20 cellular contexts compared by ENCODE assay signal in the genomic region with DNA sequence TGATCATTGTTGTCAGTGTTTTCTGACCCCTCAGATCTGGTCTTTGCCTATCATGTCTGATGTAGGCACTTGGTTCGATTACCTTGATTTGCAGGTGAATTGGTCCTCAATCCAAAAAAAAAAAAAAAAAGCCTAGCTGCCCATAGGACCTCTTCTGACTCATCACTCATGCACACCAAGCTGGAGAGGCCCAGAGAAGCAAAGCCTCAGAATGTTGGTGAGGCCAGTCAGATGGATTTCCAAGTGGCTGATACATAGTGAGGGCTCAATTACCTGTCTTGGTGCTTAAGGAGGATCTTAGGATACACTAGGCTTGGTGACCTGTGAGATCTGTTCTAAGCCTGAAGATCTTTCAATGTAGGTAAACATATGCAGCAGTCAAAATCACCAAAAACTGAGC.
DNase-seq lines count a peak whose midpoint lies in the region; ATAC-seq and TF ChIP-seq lines count a peak whose summit lies in the region.
"Had no signal": no experiment of that assay in that cellular context is flagged by ENCODE, and none has a peak within 500 bp of the region (broad histone marks: within the 10 kb centered on the region; RNA-seq: fewer than 3 reads in every experiment).

No MANE protein-coding gene starts in this region.

- no peaks in the 10 kb centered on the region for H3K4me1 Mint-ChIP-seq in memory B cell
- H3K4me1 Mint-ChIP-seq in osteocyte (ENCODE audit: unreplicated experiment) = peaks cover 9% of the 10 kb centered on the region
- H3K4me1 Mint-ChIP-seq: activated naive CD4-positive, alpha-beta T cell treated with anti-CD3 and anti-CD28 coated beads, Interleukin-2, amount 10 ng/mL, durations not matched to agents 7 days and 5 days; IgD-negative memory B cell had no signal

- H3K79me2 ChIP-seq in PC-9 (ENCODE audit: low read depth) = 0 out of 2 replicates have a peak, but pooled peaks cover 15% of the 10 kb centered on the region

- TF ChIP-seq CTCF in AG04450 (IDR thresholded peaks at IDR 0.05; ENCODE audit: low read depth, low read length) = no peak
- no peak for TF ChIP-seq CTCF in PC-9 (conservative IDR thresholded peaks at IDR 0.05)
- no peak for TF ChIP-seq CTCF in dorsolateral prefrontal cortex (IDR thresholded peaks at IDR 0.05 in 54 of 56, conservative IDR thresholded peaks at IDR 0.05 in 2 of 56; ENCODE audit: low read depth in 1 of 56, partially characterized antibody in 56 of 56)
- TF ChIP-seq CTCF in osteocyte (IDR thresholded peaks at IDR 0.05) = no peak

- POLR2A ChIA-PET in AG04450 (lab: Yijun Ruan, JAX) (no interaction called here), PC-9 (lab: Charles Lee; ENCODE audit: unreplicated experiment) (interaction anchor here (0.5 to 0.6 kb wide), 2 partner anchors 291 to 315 kb away, joined by 3 to 17 read pairs; no protein-coding TSS in a partner anchor)

- peaks cover 33% of the 10 kb centered on the region for H4K20me1 ChIP-seq in PC-9 (ENCODE audit: insufficient read depth)

- H3K4me3 Mint-ChIP-seq in memory B cell (no peak overlapping the region), osteocyte (ENCODE audit: unreplicated experiment) (no peak overlapping the region)
- H3K4me3 Mint-ChIP-seq: activated naive CD4-positive, alpha-beta T cell treated with anti-CD3 and anti-CD28 coated beads, Interleukin-2, amount 10 ng/mL, durations not matched to agents 7 days and 5 days; CD8-positive, alpha-beta T cell; IgD-negative memory B cell; T-helper 1 cell treated with Interleukin-12 subunit alpha and Interleukin-12 subunit beta and Interleukin-4 antibody, amounts not matched to agents 30 μg/mL and 1 μg/mL, for 36 hours had no signal

- BruUV-seq in PC-9 (replicated peaks; lab: Mats Ljungman, UMichigan) = no TSS peak

- no peak overlapping the region for H3K27ac ChIP-seq in AG04450 (ENCODE audit: low read depth, low read length)
- H3K27ac ChIP-seq in PC-9 = no peak overlapping the region
- H3K27ac ChIP-seq in dorsolateral prefrontal cortex = peak overlapping the region in 55 of 59 donors; percentile 4 to 89 (median 76)
- H3K27ac ChIP-seq: neutrophil, skin epidermis, transverse colon had no signal

- no peak overlapping the region for H3K4me2 ChIP-seq in PC-9

- H3K27me3 ChIP-seq in AG04450 (ENCODE audit: control insufficient read depth, insufficient read depth, low read length) (no peaks in the 10 kb centered on the region), PC-9 (ENCODE audit: insufficient read depth, low read depth) (no peaks in the 10 kb centered on the region), dorsolateral prefrontal cortex (no peaks in the 10 kb centered on the region)
- H3K27me3 ChIP-seq: neutrophil, transverse colon had no signal

- H3K36me3 Mint-ChIP-seq in memory B cell = peaks cover 35% of the 10 kb centered on the region
- H3K36me3 Mint-ChIP-seq in osteocyte (ENCODE audit: unreplicated experiment) = peaks cover 74% of the 10 kb centered on the region

- no peaks in the 10 kb centered on the region for H3K9me2 ChIP-seq in PC-9 (ENCODE audit: insufficient read depth)

- H3K4me3 ChIP-seq in AG04450 (ENCODE audit: low read depth, low read length) (no peak overlapping the region), PC-9 (no peak overlapping the region), dorsolateral prefrontal cortex (no peak overlapping the region)
- H3K4me3 ChIP-seq: skin epidermis, transverse colon had no signal

- intact Hi-C loops in PC-9 (cut with micrococcal nuclease; ENCODE audit: unreplicated experiment) = no loop called here
- intact Hi-C loops in dorsolateral prefrontal cortex (cut with DNase I) = loop anchor here (5.0 to 10.0 kb wide), 2 partner anchors 132 to 301 kb away; partner anchors contain the start of gene MBNL2 (in 1 of the 2)

- ATAC-seq in memory B cell (ENCODE audit: low read depth) = no peak
- ATAC-seq: activated CD4-positive, CD25-positive, alpha-beta regulatory T cell treated with anti-CD3 and anti-CD28 coated beads, Interleukin-2, amount 50 U/mL, for 24 hours; CD8-positive, alpha-beta T cell had no signal

- peaks cover 68% of the 10 kb centered on the region for H3K36me3 ChIP-seq in PC-9 (ENCODE audit: low read depth)
- H3K36me3 ChIP-seq: neutrophil had no signal

- H3F3A ChIP-seq in PC-9 (ENCODE audit: insufficient read depth, low read depth) = peaks cover 64% of the 10 kb centered on the region

- no peaks in the 10 kb centered on the region for H3K4me1 ChIP-seq in PC-9 (replicated peaks; ENCODE audit: insufficient read depth)

- peak; percentile 26 for DNase-seq in AG04450 (ENCODE audit: low read depth, low spot score)
- DNase-seq in PC-9 = peak; percentile 10 to 57
- no peak for DNase-seq in dorsolateral prefrontal cortex
- DNase-seq in memory B cell (ENCODE audit: low spot score in 2 of 2) = no peak
- no peak for DNase-seq in nucleus accumbens (lab: John Stamatoyannopoulos, UW)
- DNase-seq in osteocyte (ENCODE audit: extremely low spot score, unreplicated experiment) = no peak
- no peak for DNase-seq in activated effector memory CD4-positive, alpha-beta T cell treated with anti-CD3 and anti-CD28 coated beads, Interleukin-2, amount 50 U/mL, for 16 hours
- DNase-seq in retina = no peak
- DNase-seq: activated naive CD4-positive, alpha-beta T cell treated with anti-CD3 and anti-CD28 coated beads, Interleukin-2, amount 10 ng/mL, durations not matched to agents 7 days and 5 days; CD8-positive, alpha-beta T cell; central memory CD4-positive, alpha-beta T cell; NCI-H1930; NCI-H510A; Right ventricle myocardium superior; transverse colon had no signal

- CTCF ChIA-PET in AG04450 (lab: Charles Lee) = interaction anchor here (0.6 to 1.6 kb wide), 5 partner anchors 103 to 1568 kb away, joined by 3 to 7 read pairs (median 4); no protein-coding TSS in a partner anchor
- CTCF ChIA-PET in PC-9 (lab: Charles Lee) = no interaction called here

- H3K9me3 ChIP-seq in AG04450 (ENCODE audit: control insufficient read depth, insufficient read depth, low read length) = no peaks in the 10 kb centered on the region
- no peaks in the 10 kb centered on the region for H3K9me3 ChIP-seq in PC-9 (ENCODE audit: insufficient read depth, low read depth)
- H3K9me3 ChIP-seq: neutrophil, transverse colon had no signal

- H3K27ac Mint-ChIP-seq in memory B cell = peak overlapping the region; percentile 65
- no peak overlapping the region for H3K27ac Mint-ChIP-seq in osteocyte (ENCODE audit: unreplicated experiment)
- H3K27ac Mint-ChIP-seq: activated naive CD4-positive, alpha-beta T cell treated with anti-CD3 and anti-CD28 coated beads, Interleukin-2, amount 10 ng/mL, durations not matched to agents 7 days and 5 days; CD8-positive, alpha-beta T cell; T-helper 1 cell treated with Interleukin-12 subunit alpha and Interleukin-12 subunit beta and Interleukin-4 antibody, amounts not matched to agents 30 μg/mL and 1 μg/mL, for 36 hours had no signal

- H2AFZ ChIP-seq in PC-9 = no peak overlapping the region

- H3K27me3 Mint-ChIP-seq in memory B cell (no peaks in the 10 kb centered on the region), osteocyte (ENCODE audit: unreplicated experiment) (no peaks in the 10 kb centered on the region)
- H3K27me3 Mint-ChIP-seq: activated naive CD4-positive, alpha-beta T cell treated with anti-CD3 and anti-CD28 coated beads, Interleukin-2, amount 10 ng/mL, durations not matched to agents 7 days and 5 days; IgD-negative memory B cell had no signal

- H3K9me3 Mint-ChIP-seq in memory B cell = no peaks in the 10 kb centered on the region
- peaks cover 6% of the 10 kb centered on the region for H3K9me3 Mint-ChIP-seq in osteocyte (ENCODE audit: unreplicated experiment)
- H3K9me3 Mint-ChIP-seq: activated naive CD4-positive, alpha-beta T cell treated with anti-CD3 and anti-CD28 coated beads, Interleukin-2, amount 10 ng/mL, durations not matched to agents 7 days and 5 days; CD8-positive, alpha-beta T cell; IgD-negative memory B cell; T-helper 1 cell treated with Interleukin-12 subunit alpha and Interleukin-12 subunit beta and Interleukin-4 antibody, amounts not matched to agents 30 μg/mL and 1 μg/mL, for 36 hours had no signal

Comparison
In these comparisons a context has a peak if more than half of its experiments do, and no peak if none do; other contexts are left out.
1. DNase-seq: peak in AG04450 (single experiment) and PC-9 (2 of 2); none in dorsolateral prefrontal cortex (0 of 10), memory B cell (0 of 2), nucleus accumbens (0 of 56), osteocyte (single experiment), activated effector memory CD4-positive, alpha-beta T cell treated with anti-CD3 and anti-CD28 coated beads, Interleukin-2, amount 50 U/mL, for 16 hours (single experiment) and retina (single experiment).
2. H3K27ac ChIP-seq: peak in dorsolateral prefrontal cortex (55 of 59); none in AG04450 (single experiment) and PC-9 (single experiment).